ENCODE assay signal across 20 cellular contexts in genomic region chr20:24870876-24871275, GRCh38.
A peak's percentile ranks its signal among the peaks of the same experiment; 100 is the strongest.
DNase-seq lines count a peak whose midpoint lies in the region; ATAC-seq, FAIRE-seq and TF ChIP-seq lines count a peak whose summit lies in the region.
"Had no signal": no experiment of that assay in that cellular context is flagged by ENCODE, and none has a peak within 500 bp of the region (broad histone marks: within the 10 kb centered on the region; RNA-seq: fewer than 3 reads in every experiment).

No MANE protein-coding gene starts in this region.

- H4K20me1 ChIP-seq in Karpas-422 (ENCODE audit: insufficient read depth, low read depth, low read length) = no peaks in the 10 kb centered on the region

- H2AFZ ChIP-seq in Karpas-422 (ENCODE audit: low read length) = no peak overlapping the region

- 94% methylated on average over 5 of the region's 8 CpGs for WGBS in esophagus muscularis mucosa
- 72 to 90% methylated on average over 4 to 7 of the region's 8 CpGs for WGBS in thyroid gland, 2 donors
- no CpG with 5 or more reads among the region's 8 CpGs for WGBS in suprapubic skin

- no peak for ATAC-seq in HG03097 (IDR thresholded peaks at IDR 0.05; ENCODE audit: low FRiP score, unreplicated experiment)

- intact Hi-C loops in esophagus muscularis mucosa (cut with DNase I) = no loop called here
- intact Hi-C loops in thyroid gland (cut with DNase I) = no loop called here

- in situ Hi-C loops in GM13976 (cut with MboI; ENCODE audit: low sequenced_read_pairs, unreplicated experiment) = no loop called here

- FAIRE-seq in GM19239 (lab: Jason Lieb, UNC) = peak; percentile 62
- FAIRE-seq: frontal cortex, small intestine had no signal

- DNase-seq in GM19239 (ENCODE audit: insufficient read length, low spot score) (no peak), Karpas-422 (no peak), esophagus muscularis mucosa (ENCODE audit: extremely low spot score) (peak; percentile 70), thyroid gland (peak; percentile 24 to 36), GM13976 (ENCODE audit: low spot score) (no peak), suprapubic skin (ENCODE audit: low spot score in 2 of 2) (no peak)
- DNase-seq: activated CD4-positive, alpha-beta T cell treated with anti-CD3 and anti-CD28 coated beads, Interleukin-2, amount 50 U/mL, for 4 hours; activated T-cell treated with anti-CD3 and anti-CD28 coated beads, Interleukin-2, amount 50 U/mL, for 24 hours; AML-193; DMS 273 treated with DMSO at 0.1 percent for 48 hours; GF-D8; Kasumi-1; left ventricle myocardium inferior; NCI-H1417; NCI-H226; occipital lobe; small intestine; T-helper 1 cell had no signal

- H3K9ac ChIP-seq in Karpas-422 (ENCODE audit: low read length) = no peak overlapping the region

- H3K27ac ChIP-seq in Karpas-422 (ENCODE audit: low read length) (no peak overlapping the region), esophagus muscularis mucosa (replicated peaks in 1 of 4) (no peak overlapping the region), thyroid gland (no peak overlapping the region), suprapubic skin (no peak overlapping the region)
- H3K27ac ChIP-seq: left ventricle myocardium inferior had no signal

- H3K9me2 ChIP-seq in Karpas-422 (replicated peaks; ENCODE audit: insufficient read depth, low read length) = no peaks in the 10 kb centered on the region

- H3K4me3 ChIP-seq in Karpas-422 (ENCODE audit: low read length) = no peak overlapping the region
- no peak overlapping the region for H3K4me3 ChIP-seq in esophagus muscularis mucosa
- H3K4me3 ChIP-seq in thyroid gland (replicated peaks in 1 of 3) = no peak overlapping the region
- H3K4me3 ChIP-seq in suprapubic skin = no peak overlapping the region
- H3K4me3 ChIP-seq: left ventricle myocardium inferior had no signal

- TF ChIP-seq POLR2A in esophagus muscularis mucosa (IDR thresholded peaks at IDR 0.05; ENCODE audit: low read depth) (no peak), thyroid gland (IDR thresholded peaks at IDR 0.05) (no peak), suprapubic skin (IDR thresholded peaks at IDR 0.05) (no peak)

- H3K9me3 ChIP-seq in Karpas-422 (ENCODE audit: low read length) (no peaks in the 10 kb centered on the region; the same call in 1 of the 2 replicates), esophagus muscularis mucosa (peaks cover 0 to 6% (median 0%) of the 10 kb centered on the region in 4 donors), thyroid gland (no peaks in the 10 kb centered on the region), suprapubic skin (no peaks in the 10 kb centered on the region)
- H3K9me3 ChIP-seq: left ventricle myocardium inferior had no signal

- TF ChIP-seq CTCF in esophagus muscularis mucosa (IDR thresholded peaks at IDR 0.05) = no peak
- no peak for TF ChIP-seq CTCF in thyroid gland (IDR thresholded peaks at IDR 0.05)
- no peak for TF ChIP-seq CTCF in GM13976 (IDR thresholded peaks at IDR 0.05; ENCODE audit: borderline replicate concordance, control extremely low read depth, extremely low read depth, insufficient read depth, missing control alignments)
- no peak for TF ChIP-seq CTCF in suprapubic skin (IDR thresholded peaks at IDR 0.05)

- H3K4me2 ChIP-seq in Karpas-422 (ENCODE audit: low read depth, low read length, poor library complexity, severe bottlenecking) = peak overlapping the region; percentile 53

- TF ChIP-seq EP300 in esophagus muscularis mucosa (IDR thresholded peaks at IDR 0.05) (no peak), suprapubic skin (IDR thresholded peaks at IDR 0.05) (no peak)

- no peaks in the 10 kb centered on the region for H3K79me2 ChIP-seq in Karpas-422 (ENCODE audit: low read length)

- H3K4me1 ChIP-seq in Karpas-422 (ENCODE audit: low read length) = peaks cover 35% of the 10 kb centered on the region
- no peaks in the 10 kb centered on the region for H3K4me1 ChIP-seq in esophagus muscularis mucosa
- H3K4me1 ChIP-seq in thyroid gland = peaks cover 8 to 52% of the 10 kb centered on the region in 2 donors
- no peaks in the 10 kb centered on the region for H3K4me1 ChIP-seq in suprapubic skin
- H3K4me1 ChIP-seq: left ventricle myocardium inferior had no signal

- H3K27me3 ChIP-seq in Karpas-422 (ENCODE audit: low read length) = no peaks in the 10 kb centered on the region
- peaks cover 0 to 23% (median 0%) of the 10 kb centered on the region in 4 donors for H3K27me3 ChIP-seq in esophagus muscularis mucosa
- no peaks in the 10 kb centered on the region for H3K27me3 ChIP-seq in thyroid gland
- H3K27me3 ChIP-seq in suprapubic skin = peaks cover 5% of the 10 kb centered on the region

- H3K36me3 ChIP-seq in Karpas-422 (ENCODE audit: insufficient read depth, low read length) (no peaks in the 10 kb centered on the region), esophagus muscularis mucosa (no peaks in the 10 kb centered on the region), thyroid gland (no peaks in the 10 kb centered on the region), suprapubic skin (no peaks in the 10 kb centered on the region)
- H3K36me3 ChIP-seq: left ventricle myocardium inferior had no signal

Comparison
In these comparisons a context has a peak if more than half of its experiments do, and no peak if none do; other contexts are left out.
1. DNase-seq: peak in esophagus muscularis mucosa (single experiment) and thyroid gland (2 of 2); none in GM19239 (single experiment), Karpas-422 (single experiment), GM13976 (single experiment) and suprapubic skin (0 of 2).